Comparison of ENCODE assay signal across 9 cellular contexts in the genomic region with DNA sequence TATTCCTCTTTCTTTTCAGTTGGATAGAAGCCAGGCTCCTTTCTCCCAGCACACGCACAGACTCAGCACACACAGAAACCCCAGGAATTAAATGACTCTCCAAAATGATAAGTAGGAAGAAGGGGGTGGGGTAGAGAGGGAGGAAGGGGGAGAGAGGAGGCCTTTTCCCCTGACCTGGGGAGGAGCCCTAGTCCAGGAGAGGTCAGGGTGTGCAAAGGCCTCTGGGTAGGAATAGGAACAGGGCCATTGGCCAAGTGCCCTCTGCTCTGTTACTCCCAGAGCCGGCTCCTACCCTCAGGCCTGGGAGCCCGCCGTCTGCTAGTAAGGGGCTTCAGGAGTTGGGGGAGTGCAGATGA. TPM values are rescaled to one million over a fixed set of nuclear protein-coding genes. Genes with fewer than 3 reads are reported as not detected.
DNase-seq lines count a peak whose midpoint lies in the region; ATAC-seq and TF ChIP-seq lines count a peak whose summit lies in the region.
"Had no signal": no experiment of that assay in that cellular context is flagged by ENCODE, and none has a peak within 500 bp of the region (broad histone marks: within the 10 kb centered on the region; RNA-seq: fewer than 3 reads in every experiment).

No MANE protein-coding gene starts in this region.

- H3K9ac ChIP-seq in endodermal cell (ENCODE audit: extremely low read depth, low read length, poor library complexity, severe bottlenecking): no peak overlapping the region

- H3K27me3 Mint-ChIP-seq in endodermal cell (ENCODE audit: insufficient read depth): no peaks in the 10 kb centered on the region
- H3K27me3 Mint-ChIP-seq: activated CD8-positive, alpha-beta T cell treated with anti-CD3 and anti-CD28 coated beads for 36 hours had no signal

- DNase-seq in HT1080 (ENCODE audit: low read depth) (peak; percentile 54), glomerular visceral epithelial cell (ENCODE audit: extremely low spot score) (peak; percentile 39), smooth muscle cell of the brain vasculature (ENCODE audit: low read depth, low spot score) (peak; percentile 43), HK-2 (ENCODE audit: unreplicated experiment) (no peak), inferior parietal cortex (ENCODE audit: extremely low spot score) (no peak), UCSD-AML1 (lab: John Stamatoyannopoulos, UW; ENCODE audit: unreplicated experiment) (no peak), endodermal cell (no peak)
- DNase-seq: activated CD8-positive, alpha-beta T cell treated with anti-CD3 and anti-CD28 coated beads for 36 hours had no signal

- peak; percentile 70 for ATAC-seq in SK-N-SH treated with all-trans-retinoic acid at 6 μM for 48 hours
- ATAC-seq: activated CD8-positive, alpha-beta T cell treated with anti-CD3 and anti-CD28 coated beads for 36 hours had no signal

- no peak overlapping the region for H3K4me3 ChIP-seq in endodermal cell (ENCODE audit: low read length)

- TF ChIP-seq CTCF in endodermal cell (conservative IDR thresholded peaks at IDR 0.05): no peak

- H3K36me3 Mint-ChIP-seq in endodermal cell (ENCODE audit: low read depth): no peaks in the 10 kb centered on the region

- H3K27ac Mint-ChIP-seq in endodermal cell: no peak overlapping the region
- H3K27ac Mint-ChIP-seq: activated CD8-positive, alpha-beta T cell treated with anti-CD3 and anti-CD28 coated beads for 36 hours had no signal

- H3K36me3 ChIP-seq in endodermal cell (ENCODE audit: control insufficient read depth, insufficient read depth, low read length): no peaks in the 10 kb centered on the region

- no peaks in the 10 kb centered on the region for H3K9me3 Mint-ChIP-seq in endodermal cell
- H3K9me3 Mint-ChIP-seq: activated CD8-positive, alpha-beta T cell treated with anti-CD3 and anti-CD28 coated beads for 36 hours had no signal

- peaks cover 5% of the 10 kb centered on the region for H3K4me1 Mint-ChIP-seq in endodermal cell

- no peaks in the 10 kb centered on the region for H3K9me3 ChIP-seq in endodermal cell (ENCODE audit: control insufficient read depth, low read length)

- H3K4me3 Mint-ChIP-seq in endodermal cell: no peak overlapping the region
- H3K4me3 Mint-ChIP-seq: activated CD8-positive, alpha-beta T cell treated with anti-CD3 and anti-CD28 coated beads for 36 hours had no signal

- 96% methylated on average over 3 of the region's 4 CpGs; no CpG with 5 or more reads in 1 of the 2 experiments for WGBS in endodermal cell (ENCODE audit: insufficient coverage in 1 of 2, insufficient read length in 1 of 2), 2 experiments

- H3K27ac ChIP-seq in endodermal cell (ENCODE audit: low read depth, low read length): no peak overlapping the region

- H3K4me1 ChIP-seq in endodermal cell (ENCODE audit: control insufficient read depth, insufficient read depth, low read length): no peaks in the 10 kb centered on the region

- H3K27me3 ChIP-seq in endodermal cell (ENCODE audit: control insufficient read depth, insufficient read depth, low read length, poor library complexity, severe bottlenecking): no peaks in the 10 kb centered on the region

TF ChIP-seq in SK-N-SH treated with all-trans-retinoic acid at 6 μM for 48 hours, 23 proteins besides CTCF, POLR2A, EP300 and RAD21:
- TF ChIP-seq SNAI2 (CRISPR knock-in tag; IDR thresholded peaks at IDR 0.05): no peak

RNA-seq across cellular contexts. Expression of gene PUM1, which starts 35.6 kb away (rescaled TPM):
- total RNA-seq in HT1080 (2014; rRNA removed; shearing (Covaris generic)): 32.6 and 43.7 TPM in 2 replicates
- 34.0 and 41.8 TPM in 2 replicates for polyA plus RNA-seq in HT1080 (2015; cell fraction: cytosol; rRNA removed)
- polyA plus RNA-seq in HT1080 (2015; cell fraction: nucleus; rRNA removed): 90.4 and 93.5 TPM in 2 replicates
- 100 to 1,000 TPM; 207 to 210 TPM for total RNA-seq in endodermal cell
- 94.8 TPM for polyA plus RNA-seq in endodermal cell (2013, experiment 1 of 2)
- 90.9 TPM for polyA plus RNA-seq in endodermal cell (2013, experiment 2 of 2)

Comparison
In these comparisons a context has a peak if more than half of its experiments do, and no peak if none do; other contexts are left out.
1. DNase-seq: peak in HT1080 (single experiment), glomerular visceral epithelial cell (single experiment) and smooth muscle cell of the brain vasculature (single experiment); none in HK-2 (single experiment), inferior parietal cortex (single experiment), UCSD-AML1 (single experiment) and endodermal cell (single experiment).